Comparison of ENCODE assay signal across 1 cellular context in genomic region chr9:110029422-110029814, GRCh38.
A peak's percentile ranks its signal among the peaks of the same experiment; 100 is the strongest.
TF ChIP-seq lines count a peak whose summit lies in the region.

No MANE protein-coding gene starts in this region.

TF ChIP-seq in HEK293, 187 proteins besides CTCF, POLR2A, EP300 and RAD21 (continued from another document):
- TF ChIP-seq ZBTB17 (tag by site-specific recombination; IDR thresholded peaks at IDR 0.05) (0 out of 2 replicates have a peak, but pooled peaks have one; percentile 9), ZNF280C (tag by site-specific recombination; IDR thresholded peaks at IDR 0.05) (no peak)
